ENCODE assay signal across 32 cellular contexts in the genomic region with DNA sequence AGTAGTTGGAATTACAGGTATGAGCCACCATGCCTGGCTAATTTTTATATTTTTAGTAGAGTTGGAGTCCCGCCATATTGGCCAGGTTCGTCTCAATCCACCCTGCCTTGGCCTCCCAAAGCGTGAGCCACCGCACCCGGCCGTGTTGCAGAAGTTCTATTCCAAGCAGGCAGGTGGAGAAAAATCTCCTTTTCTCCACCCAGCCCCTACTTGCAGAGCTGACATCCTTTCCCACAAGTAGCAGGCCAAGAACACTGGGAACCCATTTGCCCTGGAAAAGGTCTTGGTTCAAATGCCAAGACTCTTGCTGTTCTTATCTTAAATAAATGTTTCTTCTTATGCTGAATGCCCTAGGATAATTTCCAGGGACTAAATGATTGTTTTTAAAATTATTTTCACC.
"Had no signal": no experiment of that assay in that cellular context is flagged by ENCODE, and none has a peak within 500 bp of the region (broad histone marks: within the 10 kb centered on the region; RNA-seq: fewer than 3 reads in every experiment).

No MANE protein-coding gene starts in this region.

- H3K27ac ChIP-seq: adrenal gland, body of pancreas, brain microvascular endothelial cell, breast epithelium, VCaP had no signal

- H3K36me3 ChIP-seq: brain microvascular endothelial cell had no signal

- H3K4me1 ChIP-seq: adrenal gland, breast epithelium had no signal

- ATAC-seq: activated CD8-positive, alpha-beta T cell treated with anti-CD3 and anti-CD28 coated beads for 36 hours; activated naive CD4-positive, alpha-beta T cell treated with anti-CD3 and anti-CD28 coated beads, Interleukin-2, amount 50 U/mL, for 72 hours; activated T-cell treated with anti-CD3 and anti-CD28 coated beads, Interleukin-2, amount 50 U/mL, for 4 hours; activated T-cell treated with anti-CD3 and anti-CD28 coated beads, Interleukin-2, amount 50 U/mL, for 72 hours; activated T-helper 17 cell treated with anti-CD3 and anti-CD28 coated beads, Interleukin-2, amount 50 U/mL, for 72 hours; body of pancreas had no signal

- DNase-seq: activated B cell treated with CpG ODN at 0.5 μM for 24 hours; activated CD4-positive, alpha-beta memory T cell treated with anti-CD3 and anti-CD28 coated beads for 36 hours; activated CD4-positive, alpha-beta T cell treated with anti-CD3 and anti-CD28 coated beads for 4 hours; activated CD4-positive, alpha-beta T cell treated with anti-CD3 and anti-CD28 coated beads, Interleukin-2, amount 10 ng/mL, durations not matched to agents 24 days and 14 days; activated CD4-positive, alpha-beta T cell treated with anti-CD3 and anti-CD28 coated beads, Interleukin-2, amount 50 U/mL, for 1 hour; activated CD4-positive, alpha-beta T cell treated with anti-CD3 and anti-CD28 coated beads, Interleukin-2, amount 50 U/mL, for 4 hours; activated CD4-positive, CD25-positive, alpha-beta regulatory T cell treated with anti-CD3 and anti-CD28 coated beads, Interleukin-2, amount 50 U/mL, for 72 hours; activated CD8-positive, alpha-beta memory T cell treated with anti-CD3 and anti-CD28 coated beads, Interleukin-2, amount 50 U/mL, for 4 hours; activated CD8-positive, alpha-beta T cell treated with anti-CD3 and anti-CD28 coated beads for 36 hours; activated effector memory CD4-positive, alpha-beta T cell treated with anti-CD3 and anti-CD28 coated beads, Interleukin-2, amount 50 U/mL, for 16 hours; activated gamma-delta T cell treated with Interleukin-2 at 50 U/mL for 16 hours; activated naive CD4-positive, alpha-beta T cell; activated naive CD4-positive, alpha-beta T cell treated with anti-CD3 and anti-CD28 coated beads for 36 hours; activated naive CD4-positive, alpha-beta T cell treated with anti-CD3 and anti-CD28 coated beads, Interleukin-2, amount 50 U/mL, for 16 hours; activated naive CD8-positive, alpha-beta T cell treated with anti-CD3 and anti-CD28 coated beads for 36 hours; activated T-cell treated with anti-CD3 and anti-CD28 coated beads for 4 hours; activated T-cell treated with anti-CD3 and anti-CD28 coated beads, Interleukin-2, amount 50 U/mL, for 1 hour; activated T-cell treated with anti-CD3 and anti-CD28 coated beads, Interleukin-2, amount 50 U/mL, for 4 hours; activated T-cell treated with anti-CD3 and anti-CD28 coated beads, Interleukin-2, amount 50 U/mL, for 72 hours; adrenal gland; amniotic stem cell; aorta; brain microvascular endothelial cell; central memory CD4-positive, alpha-beta T cell; T-helper 1 cell; T-helper 2 cell; T-helper 9 cell had no signal

- H3K27me3 ChIP-seq: adrenal gland, body of pancreas, brain microvascular endothelial cell, breast epithelium had no signal

- H3K9me3 ChIP-seq: adrenal gland, body of pancreas, breast epithelium had no signal

- H3K4me3 ChIP-seq: adrenal gland, body of pancreas, breast epithelium had no signal
